In the genomic region with DNA sequence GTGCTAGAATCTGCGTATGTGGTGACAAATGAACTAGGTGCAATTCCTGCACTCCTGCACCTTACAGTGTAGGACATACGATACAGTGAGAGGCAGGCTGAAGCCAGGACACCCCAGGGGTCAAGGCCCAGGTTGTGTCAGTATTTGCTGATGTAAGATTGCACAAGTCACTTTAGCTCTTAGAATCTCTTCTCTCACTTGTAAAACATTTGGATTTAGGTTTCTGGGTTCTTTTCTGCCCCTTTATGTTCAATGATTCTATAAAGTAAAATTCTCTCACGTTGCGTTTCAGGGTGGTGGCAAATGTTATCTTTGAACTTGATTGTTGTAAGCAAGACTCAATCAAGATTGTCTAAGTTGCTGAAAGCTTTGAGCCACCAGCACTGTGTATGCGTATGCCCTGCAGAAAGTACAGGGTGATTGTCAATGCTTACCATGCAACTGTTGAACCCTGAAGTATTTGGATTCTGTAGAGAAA, we compare ENCODE assay signal across 19 cellular contexts.
"Had no signal": no experiment of that assay in that cellular context is flagged by ENCODE, and none has a peak within 500 bp of the region (broad histone marks: within the 10 kb centered on the region; RNA-seq: fewer than 3 reads in every experiment).

No MANE protein-coding gene starts in this region.

- H3K4me1 Mint-ChIP-seq: central memory CD8-positive, alpha-beta T cell had no signal

- H3K4me1 ChIP-seq: lower lobe of right lung, prostate gland, right atrium auricular region, uterus had no signal

- H3K27me3 ChIP-seq: gastrocnemius medialis, heart left ventricle, right atrium auricular region, tibial nerve, uterus had no signal

- H3K27ac ChIP-seq: coronary artery, gastrocnemius medialis, heart left ventricle, lower lobe of right lung, prostate gland, right atrium auricular region, skin epidermis, tibial nerve, uterus, WERI-Rb-1 had no signal

- H3K9me3 ChIP-seq: gastrocnemius medialis, heart left ventricle, lower lobe of right lung, prostate gland, right atrium auricular region, tibial nerve, uterus had no signal

- H3K36me3 Mint-ChIP-seq: natural killer cell treated with Interleukin-12 subunit alpha and Interleukin-12 subunit beta and Interleukin-15 and Interleukin-18, amount 100 ng/mL, for 72 hours had no signal

- H3K27ac Mint-ChIP-seq: activated T-cell treated with anti-CD3 and anti-CD28 coated beads, Interleukin-2, amount 50 U/mL, for 72 hours; natural killer cell treated with Interleukin-12 subunit alpha and Interleukin-12 subunit beta and Interleukin-15 and Interleukin-18, amount 100 ng/mL, for 72 hours; stimulated activated naive CD8-positive, alpha-beta T cell treated with anti-CD3 and anti-CD28 coated beads, Interleukin-15, Interleukin-2, amounts not matched to agents 100 ng/mL and 50 ng/mL, for 24 hours had no signal

- DNase-seq: activated CD4-positive, alpha-beta T cell treated with anti-CD3 and anti-CD28 coated beads, Interleukin-2, amount 50 U/mL, for 4 hours; activated effector memory CD4-positive, alpha-beta T cell treated with anti-CD3 and anti-CD28 coated beads, Interleukin-2, amount 50 U/mL, for 16 hours; activated naive CD4-positive, alpha-beta T cell treated with anti-CD3 and anti-CD28 coated beads, Interleukin-2, amount 50 U/mL, for 16 hours; activated T-cell treated with anti-CD3 and anti-CD28 coated beads, Interleukin-2, amount 50 U/mL, for 72 hours; aorta; gastrocnemius medialis; heart left ventricle; lower lobe of right lung; T-helper 2 cell; uterus; WERI-Rb-1 had no signal

- H3K27me3 Mint-ChIP-seq: central memory CD8-positive, alpha-beta T cell had no signal

- H3K9me3 Mint-ChIP-seq: activated T-cell treated with anti-CD3 and anti-CD28 coated beads, Interleukin-2, amount 50 U/mL, for 72 hours; central memory CD8-positive, alpha-beta T cell; natural killer cell treated with Interleukin-12 subunit alpha and Interleukin-12 subunit beta and Interleukin-15 and Interleukin-18, amount 100 ng/mL, for 72 hours; stimulated activated naive CD8-positive, alpha-beta T cell treated with anti-CD3 and anti-CD28 coated beads, Interleukin-15, Interleukin-2, amounts not matched to agents 100 ng/mL and 50 ng/mL, for 24 hours had no signal

- H3K4me3 Mint-ChIP-seq: activated T-cell treated with anti-CD3 and anti-CD28 coated beads, Interleukin-2, amount 50 U/mL, for 72 hours; central memory CD8-positive, alpha-beta T cell; natural killer cell treated with Interleukin-12 subunit alpha and Interleukin-12 subunit beta and Interleukin-15 and Interleukin-18, amount 100 ng/mL, for 72 hours; stimulated activated naive CD8-positive, alpha-beta T cell treated with anti-CD3 and anti-CD28 coated beads, Interleukin-15, Interleukin-2, amounts not matched to agents 100 ng/mL and 50 ng/mL, for 24 hours had no signal

- H3K4me3 ChIP-seq: coronary artery, gastrocnemius medialis, heart left ventricle, lower lobe of right lung, prostate gland, right atrium auricular region, skin epidermis, tibial nerve, uterus had no signal

- H3K36me3 ChIP-seq: gastrocnemius medialis, heart left ventricle, lower lobe of right lung, prostate gland, right atrium auricular region, tibial nerve, uterus, WERI-Rb-1 had no signal
